23 cellular contexts compared by ENCODE assay signal in the genomic region with DNA sequence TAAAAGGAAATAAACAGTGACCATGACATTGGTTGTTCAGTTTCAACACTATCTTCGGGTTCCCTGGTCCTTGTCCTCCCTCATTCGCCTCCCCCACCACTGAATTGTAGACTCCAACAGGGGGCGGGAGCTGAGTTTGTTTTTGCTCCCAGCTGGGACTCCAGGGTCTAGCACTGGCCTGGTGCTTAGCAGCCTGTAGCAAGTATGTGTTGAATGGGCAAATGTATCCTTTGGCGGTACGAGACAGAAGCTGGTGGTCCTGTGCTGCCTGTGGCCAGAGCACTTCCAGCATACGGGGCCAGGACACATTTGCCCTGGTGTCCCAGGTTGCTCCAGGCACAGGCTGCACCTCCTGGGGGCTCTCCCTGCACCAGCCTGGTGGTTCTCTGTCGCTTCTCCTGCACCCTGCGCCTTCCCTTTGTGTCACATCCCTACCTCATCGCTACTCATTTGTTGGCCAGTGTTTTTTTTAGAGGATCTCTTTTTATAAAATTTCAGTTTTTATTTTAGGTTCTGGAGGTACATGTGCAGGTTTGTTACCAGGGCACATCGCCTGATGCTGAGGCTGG. TPM values are rescaled to one million over a fixed set of nuclear protein-coding genes. Genes with fewer than 3 reads are reported as not detected.
"Had no signal": no experiment of that assay in that cellular context is flagged by ENCODE, and none has a peak within 500 bp of the region (broad histone marks: within the 10 kb centered on the region; RNA-seq: fewer than 3 reads in every experiment).

No MANE protein-coding gene starts in this region.

- H3K4me1 Mint-ChIP-seq: activated B cell treated with CpG ODN at 0.5 μM for 24 hours; activated CD4-positive, alpha-beta T cell treated with anti-CD3 and anti-CD28 coated beads for 36 hours; mesothelial cell of epicardium; naive thymus-derived CD8-positive, alpha-beta T cell; stimulated activated memory B cell treated with anti-CD40 and anti-IgM and Interleukin-4, amounts not matched to agents 10 μg/mL and 1 μg/mL and 100 μg/mL, for 72 hours had no signal

- H3K27me3 ChIP-seq: foreskin keratinocyte, ovary had no signal

- H3K4me3 Mint-ChIP-seq: activated B cell treated with CpG ODN at 0.5 μM for 24 hours; activated CD4-positive, alpha-beta T cell treated with anti-CD3 and anti-CD28 coated beads for 36 hours; mesothelial cell of epicardium; naive thymus-derived CD8-positive, alpha-beta T cell; stimulated activated memory B cell treated with anti-CD40 and anti-IgM and Interleukin-4, amounts not matched to agents 10 μg/mL and 1 μg/mL and 100 μg/mL, for 72 hours had no signal

- H3K4me3 ChIP-seq: left lung, ovary, prostate gland, SJCRH30, skin epidermis, thoracic aorta had no signal

- H3K27ac ChIP-seq: foreskin keratinocyte, left lung, ovary, prostate gland, SJCRH30, skin epidermis, thoracic aorta had no signal

- H3K27ac Mint-ChIP-seq: activated B cell treated with CpG ODN at 0.5 μM for 24 hours; activated CD4-positive, alpha-beta T cell treated with anti-CD3 and anti-CD28 coated beads for 36 hours; mesothelial cell of epicardium; naive thymus-derived CD8-positive, alpha-beta T cell; stimulated activated memory B cell treated with anti-CD40 and anti-IgM and Interleukin-4, amounts not matched to agents 10 μg/mL and 1 μg/mL and 100 μg/mL, for 72 hours had no signal

- H3K9me3 ChIP-seq: ovary, prostate gland, SJCRH30, thoracic aorta had no signal

- H3K4me1 ChIP-seq: foreskin keratinocyte, left lung, prostate gland, SJCRH30 had no signal

- ATAC-seq: activated CD4-positive, alpha-beta T cell treated with anti-CD3 and anti-CD28 coated beads for 36 hours; foreskin keratinocyte; left lung; naive thymus-derived CD8-positive, alpha-beta T cell; stimulated activated memory B cell treated with anti-CD40 and anti-IgM and Interleukin-4, amounts not matched to agents 10 μg/mL and 1 μg/mL and 100 μg/mL, for 72 hours had no signal

- H3K36me3 ChIP-seq: left lung, ovary, prostate gland, SJCRH30, thoracic aorta had no signal

- DNase-seq: activated B cell treated with CpG ODN at 0.5 μM for 24 hours; activated CD4-positive, alpha-beta T cell treated with anti-CD3 and anti-CD28 coated beads for 36 hours; activated CD4-positive, alpha-beta T cell treated with anti-CD3 and anti-CD28 coated beads, Interleukin-2, amount 50 U/mL, for 4 hours; activated naive CD4-positive, alpha-beta T cell treated with anti-CD3 and anti-CD28 coated beads, Interleukin-2, amount 50 U/mL, for 16 hours; activated T-cell treated with anti-CD3 and anti-CD28 coated beads for 4 hours; foreskin keratinocyte; kidney; left lung; naive thymus-derived CD8-positive, alpha-beta T cell; ovary; stimulated activated CD4-positive, alpha-beta T cell treated with anti-CD3 and anti-CD28 coated beads, Interleukin-2, amount 100 ng/mL, for 24 hours; T-helper 1 cell; T-helper 9 cell had no signal

- H3K36me3 Mint-ChIP-seq: mesothelial cell of epicardium; stimulated activated memory B cell treated with anti-CD40 and anti-IgM and Interleukin-4, amounts not matched to agents 10 μg/mL and 1 μg/mL and 100 μg/mL, for 72 hours had no signal

- H3K27me3 Mint-ChIP-seq: stimulated activated memory B cell treated with anti-CD40 and anti-IgM and Interleukin-4, amounts not matched to agents 10 μg/mL and 1 μg/mL and 100 μg/mL, for 72 hours had no signal

RNA-seq across cellular contexts. Expression of gene PHACTR3, which starts 40.1 kb away (rescaled TPM):
- total RNA-seq: activated B cell treated with CpG ODN at 0.5 μM for 24 hours; activated CD4-positive, alpha-beta T cell treated with anti-CD3 and anti-CD28 coated beads for 36 hours; activated CD8-positive, alpha-beta memory T cell treated with anti-CD3 and anti-CD28 coated beads for 36 hours; fibroblast of lung; glomerular endothelial cell; naive thymus-derived CD8-positive, alpha-beta T cell; SJCRH30; thoracic aorta had no signal
- polyA plus RNA-seq: aorta; fibroblast of lung; naive thymus-derived CD8-positive, alpha-beta T cell had no signal
